In genomic region chr15:75200765-75201608, GRCh38 we compare ENCODE assay signal across 8 cellular contexts. TPM values are rescaled to one million over a fixed set of nuclear protein-coding genes. Genes with fewer than 3 reads are reported as not detected.
A peak's percentile ranks its signal among the peaks of the same experiment; 100 is the strongest.
DNase-seq lines count a peak whose midpoint lies in the region; ATAC-seq and TF ChIP-seq lines count a peak whose summit lies in the region.

No MANE protein-coding gene starts in this region.

- H3K4me3 ChIP-seq in right atrium auricular region (peak overlapping the region; percentile 64 to 72), skin epidermis (peak overlapping the region; percentile 69 to 92 (median 86))

- no peaks in the 10 kb centered on the region for H3K27me3 ChIP-seq in right atrium auricular region

- H3K4me1 Mint-ChIP-seq in activated naive CD4-positive, alpha-beta T cell treated with anti-CD3 and anti-CD28 coated beads, Interleukin-2, amount 50 U/mL, for 24 hours: peaks cover 44% of the 10 kb centered on the region

- no peaks in the 10 kb centered on the region for H3K27me3 Mint-ChIP-seq in activated naive CD4-positive, alpha-beta T cell treated with anti-CD3 and anti-CD28 coated beads, Interleukin-2, amount 50 U/mL, for 24 hours

- peaks cover 0 to 62% of the 10 kb centered on the region in 2 donors for H3K4me1 ChIP-seq in right atrium auricular region

- H3K36me3 ChIP-seq in right atrium auricular region: peaks cover under 1% of the 10 kb centered on the region

- TF ChIP-seq CTCF in right atrium auricular region (IDR thresholded peaks at IDR 0.05): no peak

- H3K4me3 Mint-ChIP-seq in activated naive CD4-positive, alpha-beta T cell treated with anti-CD3 and anti-CD28 coated beads, Interleukin-2, amount 50 U/mL, for 24 hours: peak overlapping the region; percentile 95

- DNase-seq in NCI-H82 (lab: John Stamatoyannopoulos, UW): peak; percentile 48
- no peak for DNase-seq in NCI-H82 treated with DMSO at 0.1 percent for 48 hours (lab: John Stamatoyannopoulos, UW; ENCODE audit: unreplicated experiment)
- DNase-seq in NCI-H510A treated with DMSO at 0.1 percent for 48 hours (lab: John Stamatoyannopoulos, UW): peak; percentile 85
- DNase-seq in right atrium auricular region (ENCODE audit: low spot score): peak; percentile 69

- H3K27ac Mint-ChIP-seq in activated naive CD4-positive, alpha-beta T cell treated with anti-CD3 and anti-CD28 coated beads, Interleukin-2, amount 50 U/mL, for 24 hours: peak overlapping the region; percentile 93

- H3K36me3 Mint-ChIP-seq in activated naive CD4-positive, alpha-beta T cell treated with anti-CD3 and anti-CD28 coated beads, Interleukin-2, amount 50 U/mL, for 24 hours: no peaks in the 10 kb centered on the region

- H3K27ac ChIP-seq in right atrium auricular region: peak overlapping the region; percentile 88 to 94
- H3K27ac ChIP-seq in skin epidermis: peak overlapping the region in 20 of 21 experiments; percentile 50 to 99 (median 98)

- H3K9me3 ChIP-seq in right atrium auricular region: no peaks in the 10 kb centered on the region

- no peaks in the 10 kb centered on the region for H3K9me3 Mint-ChIP-seq in activated naive CD4-positive, alpha-beta T cell treated with anti-CD3 and anti-CD28 coated beads, Interleukin-2, amount 50 U/mL, for 24 hours

- ATAC-seq in GM21447 (IDR thresholded peaks at IDR 0.05; ENCODE audit: unreplicated experiment) (no peak), HG02571 (IDR thresholded peaks at IDR 0.05; ENCODE audit: unreplicated experiment) (no peak)

RNA-seq across cellular contexts. Expression of gene C15orf39, which starts 0.7 kb away (rescaled TPM):
- total RNA-seq in right atrium auricular region: 10 to 100 TPM in 1 of 2 donors, 1 to 10 TPM in 1; 5.9 to 16.4 TPM

RNA-seq across cellular contexts. Expression of gene GOLGA6C, which starts 57.1 kb away (rescaled TPM):
- not detected for total RNA-seq in right atrium auricular region
